Comparison of ENCODE assay signal across 1 cellular context in the genomic region with DNA sequence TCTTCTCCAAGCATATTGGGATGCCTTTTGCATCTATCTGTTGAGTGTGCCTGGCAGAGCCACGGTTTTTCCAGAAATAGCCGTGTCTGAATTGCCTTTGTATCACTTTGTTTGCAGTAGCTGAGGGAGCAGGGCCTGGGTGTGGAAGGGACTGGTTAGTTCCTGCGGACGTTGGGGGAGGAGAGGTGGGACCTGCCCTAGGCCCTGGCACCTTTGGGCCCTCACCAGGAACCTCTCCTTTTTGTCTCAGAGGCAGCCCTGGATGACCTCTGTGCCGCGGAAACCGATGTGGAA.
TF ChIP-seq lines count a peak whose summit lies in the region.

No MANE protein-coding gene starts in this region.

TF ChIP-seq in GM12878, 131 proteins besides CTCF, POLR2A, EP300 and RAD21:
- TF ChIP-seq IRF3 (IDR thresholded peaks at IDR 0.05) (no peak), JUNB (IDR thresholded peaks at IDR 0.05) (no peak), PRDM15 (CRISPR knock-in tag; IDR thresholded peaks at IDR 0.05) (no peak), SMAD5 (IDR thresholded peaks at IDR 0.05; ENCODE audit: low read depth) (no peak), ZNF622 (IDR thresholded peaks at IDR 0.05) (no peak), RAD51 (IDR thresholded peaks at IDR 0.05) (no peak), SREBF2 (IDR thresholded peaks at IDR 0.05; ENCODE audit: low read length) (no peak), HCFC1 (IDR thresholded peaks at IDR 0.05; ENCODE audit: low read length) (no peak), RB1 (IDR thresholded peaks at IDR 0.05; ENCODE audit: borderline replicate concordance) (no peak), PML (IDR thresholded peaks at IDR 0.05; ENCODE audit: low read length) (no peak), ESRRA (IDR thresholded peaks at IDR 0.05; ENCODE audit: low read length) (no peak), MEF2B (IDR thresholded peaks at IDR 0.05; ENCODE audit: partially characterized antibody, poor library complexity, severe bottlenecking) (no peak), POLR2AphosphoS5 (IDR thresholded peaks at IDR 0.05; ENCODE audit: low read length) (no peak), CHD1 (IDR thresholded peaks at IDR 0.05; ENCODE audit: low read depth, low read length) (no peak), EED (IDR thresholded peaks at IDR 0.05; ENCODE audit: low read depth) (no peak), NBN (IDR thresholded peaks at IDR 0.05) (no peak), MYC (IDR thresholded peaks at IDR 0.05; ENCODE audit: insufficient read depth, insufficient read length, insufficient replicate concordance, low read length, severe bottlenecking) (no peak)
- TF ChIP-seq, protein P1, sequence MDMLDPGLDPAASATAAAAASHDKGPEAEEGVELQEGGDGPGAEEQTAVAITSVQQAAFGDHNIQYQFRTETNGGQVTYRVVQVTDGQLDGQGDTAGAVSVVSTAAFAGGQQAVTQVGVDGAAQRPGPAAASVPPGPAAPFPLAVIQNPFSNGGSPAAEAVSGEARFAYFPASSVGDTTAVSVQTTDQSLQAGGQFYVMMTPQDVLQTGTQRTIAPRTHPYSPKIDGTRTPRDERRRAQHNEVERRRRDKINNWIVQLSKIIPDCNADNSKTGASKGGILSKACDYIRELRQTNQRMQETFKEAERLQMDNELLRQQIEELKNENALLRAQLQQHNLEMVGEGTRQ (IDR thresholded peaks at IDR 0.05; ENCODE audit: borderline replicate concordance, low read depth, low read length) = no peak
- TF ChIP-seq, protein P2, sequence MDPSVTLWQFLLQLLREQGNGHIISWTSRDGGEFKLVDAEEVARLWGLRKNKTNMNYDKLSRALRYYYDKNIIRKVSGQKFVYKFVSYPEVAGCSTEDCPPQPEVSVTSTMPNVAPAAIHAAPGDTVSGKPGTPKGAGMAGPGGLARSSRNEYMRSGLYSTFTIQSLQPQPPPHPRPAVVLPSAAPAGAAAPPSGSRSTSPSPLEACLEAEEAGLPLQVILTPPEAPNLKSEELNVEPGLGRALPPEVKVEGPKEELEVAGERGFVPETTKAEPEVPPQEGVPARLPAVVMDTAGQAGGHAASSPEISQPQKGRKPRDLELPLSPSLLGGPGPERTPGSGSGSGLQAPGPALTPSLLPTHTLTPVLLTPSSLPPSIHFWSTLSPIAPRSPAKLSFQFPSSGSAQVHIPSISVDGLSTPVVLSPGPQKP (IDR thresholded peaks at IDR 0.05; ENCODE audit: low read depth, low read length) = no peak
